ENCODE assay signal across 8 cellular contexts in genomic region chr15:75042730-75043508, GRCh38. TPM values are rescaled to one million over a fixed set of nuclear protein-coding genes. Genes with fewer than 3 reads are reported as not detected.
DNase-seq lines count a peak whose midpoint lies in the region; ATAC-seq and TF ChIP-seq lines count a peak whose summit lies in the region.

No MANE protein-coding gene starts in this region.

- no peaks in the 10 kb centered on the region for H3K27me3 ChIP-seq in IMR-90 (ENCODE audit: control insufficient read depth, insufficient read depth, low read length)

- peaks cover 7 to 27% of the 10 kb centered on the region in 2 experiments; a peak in 3 of 4 replicates for H3K79me1 ChIP-seq in IMR-90 (ENCODE audit: low read depth in 1 of 2, low read length in 2 of 2)

- no peaks in the 10 kb centered on the region for H3K36me3 ChIP-seq in IMR-90 (ENCODE audit: control insufficient read depth, insufficient read depth, low read length)

- no peak for TF ChIP-seq POLR2A in IMR-90 (IDR thresholded peaks at IDR 0.05; ENCODE audit: low read depth, low read length)

- peaks cover 30% of the 10 kb centered on the region for H3K9me1 ChIP-seq in IMR-90 (ENCODE audit: insufficient read depth, low read length)

- in situ Hi-C loops in IMR-90 (cut with MboI; ENCODE audit: low sequenced_read_pairs): no loop called here

- CTCF ChIA-PET in IMR-90 (lab: Yijun Ruan, JAX): interaction anchor here (0.7 to 2.4 kb wide), 11 partner anchors 11 to 177 kb away, joined by 3 to 13 read pairs (median 6); partner anchors contain the start of gene C15orf39

- peaks cover 10% of the 10 kb centered on the region for H4K20me1 ChIP-seq in IMR-90 (ENCODE audit: insufficient read depth, low read length)

- H2AK9ac ChIP-seq in IMR-90 (replicated peaks; ENCODE audit: low read depth, low read length, poor library complexity): peak overlapping the region; percentile 80

- 0 out of 2 replicates have a peak overlapping the region, but pooled peaks have one; percentile 22 for H3K23ac ChIP-seq in IMR-90 (ENCODE audit: low read depth, low read length)

- H2AFZ ChIP-seq in IMR-90 (replicated peaks; ENCODE audit: low read length, poor library complexity): peak overlapping the region; percentile 83

- TF ChIP-seq CTCF in IMR-90 (conservative IDR thresholded peaks at IDR 0.05; ENCODE audit: low read depth, low read length): peak; percentile 34

- H2BK120ac ChIP-seq in IMR-90 (ENCODE audit: low read depth, low read length): peak overlapping the region; percentile 29

- peak overlapping the region; percentile 47 for H3K14ac ChIP-seq in IMR-90 (replicated peaks; ENCODE audit: low read depth, low read length)

- H3K4me3 ChIP-seq in IMR-90 (ENCODE audit: insufficient read depth, low read depth, low read length): no peak overlapping the region

- TF ChIP-seq RAD21 in IMR-90 (IDR thresholded peaks at IDR 0.05; ENCODE audit: low read length): peak; percentile 40

- H4K91ac ChIP-seq in IMR-90 (ENCODE audit: insufficient read depth, low read depth, low read length): peak overlapping the region; percentile 65

- no peak overlapping the region for H3K56ac ChIP-seq in IMR-90 (ENCODE audit: extremely low read depth, insufficient read depth, low read length)

- intact Hi-C loops in IMR-90 (cut with micrococcal nuclease): loop anchor here (1.0 kb wide), 1 partner anchor 159 kb away; no protein-coding TSS in a partner anchor

- no peaks in the 10 kb centered on the region for H3K9me3 ChIP-seq in IMR-90 (ENCODE audit: control insufficient read depth, insufficient read depth, low read length)

- H3K27ac ChIP-seq in IMR-90 (ENCODE audit: insufficient read depth, low read length) (peak overlapping the region; percentile 74), cingulate gyrus (ENCODE audit: low read depth, low read length) (peak overlapping the region; percentile 89)

- POLR2A ChIA-PET in IMR-90 (lab: Charles Lee; ENCODE audit: unreplicated experiment): interaction anchor here (1.2 kb wide), 1 partner anchor 160 kb away, joined by 8 read pairs; no protein-coding TSS in a partner anchor

- BruUV-seq in IMR-90 (replicated peaks; lab: Mats Ljungman, UMichigan): no TSS peak

- DNase-seq in EH (ENCODE audit: low read depth) (peak; percentile 51), IMR-90 (peak; percentile 64), lung microvascular endothelial cell (ENCODE audit: low read depth in 2 of 2) (peak; percentile 68 to 75), NCI-H510A (lab: John Stamatoyannopoulos, UW) (no peak)
- DNase-seq in activated CD4-positive, CD25-positive, alpha-beta regulatory T cell (lab: John Stamatoyannopoulos, UW): peak in 3 of 4 experiments; percentile 27 to 46 (median 36)
- peak; percentile 10 to 52 for DNase-seq in stimulated activated CD8-positive, alpha-beta memory T cell treated with anti-CD3 and anti-CD28 coated beads, Interleukin-4, amount 100 ng/mL, for 4 hours (ENCODE audit: low read depth in 2 of 2, low spot score in 1 of 2)

- ATAC-seq in GM21515 (IDR thresholded peaks at IDR 0.05; ENCODE audit: unreplicated experiment) (peak; percentile 67), IMR-90 (ENCODE audit: low read depth) (peak; percentile 5)

- peak overlapping the region; percentile 8 to 62; a peak in 2 of 4 replicates for H4K8ac ChIP-seq in IMR-90 (ENCODE audit: low read depth in 2 of 2, low read length in 2 of 2)

- 67% methylated on average over 4 of the region's 12 CpGs; no CpG with 5 or more reads in 1 of the 2 experiments for WGBS in IMR-90 (ENCODE audit: extremely low coverage in 2 of 2, insufficient read length in 1 of 2), 2 experiments

- peaks cover 28% of the 10 kb centered on the region for H3K4me1 ChIP-seq in IMR-90 (ENCODE audit: control insufficient read depth, insufficient read depth, low read length)

- dilution Hi-C loops in IMR-90 (cut with HindIII; ENCODE audit: low sequenced_read_pairs, unreplicated experiment): no loop called here

- no peak overlapping the region for H3K18ac ChIP-seq in IMR-90 (ENCODE audit: low read depth, low read length)

- H4K5ac ChIP-seq in IMR-90 (ENCODE audit: low read depth, low read length): peak overlapping the region; percentile 7; the same call in 1 of the 2 replicates

- peak overlapping the region; percentile 48 for H3K4ac ChIP-seq in IMR-90 (ENCODE audit: low read depth, low read length)

- peak overlapping the region; percentile 70; the same call in 1 of the 3 replicates for H2BK15ac ChIP-seq in IMR-90 (ENCODE audit: low read depth, low read length)

- peak overlapping the region; percentile 1; the same call in 1 of the 2 replicates for H3K4me2 ChIP-seq in IMR-90 (ENCODE audit: low read depth, low read length)

- peak overlapping the region; percentile 78 for H2AK5ac ChIP-seq in IMR-90 (ENCODE audit: low read depth, low read length)

- H3K9ac ChIP-seq in IMR-90 (ENCODE audit: low read depth, low read length): 0 out of 2 replicates have a peak overlapping the region, but pooled peaks have one; percentile 5

- 0 out of 2 replicates have a peak overlapping the region, but pooled peaks have one; percentile 32 for H2BK20ac ChIP-seq in IMR-90 (ENCODE audit: low read depth, low read length)

- peak overlapping the region; percentile 11 for H2BK5ac ChIP-seq in IMR-90 (ENCODE audit: low read depth, low read length, poor library complexity, severe bottlenecking)

TF ChIP-seq in IMR-90, 13 proteins besides CTCF, POLR2A, EP300 and RAD21:
- TF ChIP-seq RCOR1 (IDR thresholded peaks at IDR 0.05; ENCODE audit: insufficient replicate concordance, low read length): no peak
- no peak for TF ChIP-seq MXI1 (IDR thresholded peaks at IDR 0.05; ENCODE audit: borderline replicate concordance, low read depth, low read length)
- TF ChIP-seq RFX5 (IDR thresholded peaks at IDR 0.05; ENCODE audit: low read depth, low read length): peak; percentile 33; the same call in 1 of the 2 replicates
- peak; percentile 60 for TF ChIP-seq FOS (IDR thresholded peaks at IDR 0.05; ENCODE audit: low read depth, low read length)
- 0 out of 2 replicates have a peak, but pooled peaks have one; percentile 12 for TF ChIP-seq SMC3 (IDR thresholded peaks at IDR 0.05; ENCODE audit: low read depth, low read length)

RNA-seq across cellular contexts. Expression of gene PPCDC, which starts 19.5 kb away (rescaled TPM):
- total RNA-seq in IMR-90 (2012; rRNA removed): 5.6 and 13.3 TPM in 2 replicates
- polyA plus RNA-seq in IMR-90 (2012; rRNA removed): 16.3 and 17.1 TPM in 2 replicates
- 11.2 and 24.4 TPM in 2 replicates for polyA plus RNA-seq in IMR-90 (2012; cell fraction: cytosol; rRNA removed)
- 14.8 and 25.5 TPM in 2 replicates for polyA plus RNA-seq in IMR-90 (2012; cell fraction: nucleus; rRNA removed; ENCODE audit: low replicate concordance)
- 5.4 and 6.5 TPM in 2 replicates for total RNA-seq in lung microvascular endothelial cell

RNA-seq across cellular contexts. Expression of gene SCAMP5, which starts 47.6 kb away (rescaled TPM):
- total RNA-seq in IMR-90 (2012; rRNA removed) (0.36 and 0.56 TPM in 2 replicates), lung microvascular endothelial cell (5.6 and 6.1 TPM in 2 replicates)
- polyA plus RNA-seq in IMR-90 (2012; rRNA removed): 1.6 and 1.7 TPM in 2 replicates
- polyA plus RNA-seq in IMR-90 (2012; cell fraction: cytosol; rRNA removed): 0.64 and 1.7 TPM in 2 replicates
- 5.1 and 5.5 TPM in 2 replicates for polyA plus RNA-seq in IMR-90 (2012; cell fraction: nucleus; rRNA removed; ENCODE audit: low replicate concordance)
